26 cellular contexts compared by ENCODE assay signal in genomic region chr2:234695981-234696380, GRCh38.
"Had no signal": no experiment of that assay in that cellular context is flagged by ENCODE, and none has a peak within 500 bp of the region (broad histone marks: within the 10 kb centered on the region; RNA-seq: fewer than 3 reads in every experiment).

No MANE protein-coding gene starts in this region.

- H3K27ac ChIP-seq: coronary artery, dorsolateral prefrontal cortex, esophagus squamous epithelium, gastrocnemius medialis, hepatocyte, left lung, lower lobe of right lung had no signal

- H3K79me2 ChIP-seq: hepatocyte had no signal

- H2AFZ ChIP-seq: hepatocyte had no signal

- H3K9me3 ChIP-seq: gastrocnemius medialis had no signal

- DNase-seq: dermis blood vessel endothelial cell; dorsolateral prefrontal cortex; effector CD4-positive, alpha-beta T cell; effector memory CD4-positive, alpha-beta T cell; erythroblast; esophagus squamous epithelium; foreskin fibroblast; foreskin melanocyte; gastrocnemius medialis; glutamatergic neuron; head of caudate nucleus; hypothalamus; immature natural killer cell; islet precursor cell; kidney; kidney glomerular epithelial cell; left colon; left lung; left ventricle myocardium superior; lower lobe of right lung; mesenchymal stem cell; mucosa of descending colon; naive B cell had no signal

- H3K4me3 ChIP-seq: coronary artery, dorsolateral prefrontal cortex, esophagus squamous epithelium, gastrocnemius medialis, hepatocyte, left lung, lower lobe of right lung, mucosa of descending colon had no signal

- H3K4me2 ChIP-seq: hepatocyte had no signal

- H3K36me3 ChIP-seq: esophagus squamous epithelium, gastrocnemius medialis, left lung, lower lobe of right lung had no signal

- H3K27me3 ChIP-seq: gastrocnemius medialis, hepatocyte, left lung had no signal

- ATAC-seq: esophagus mucosa, gastrocnemius medialis, left colon, left lung, left ventricle myocardium superior, lower lobe of right lung, mucosa of descending colon had no signal
